In genomic region chr4:169108303-169108702, GRCh38 we compare ENCODE assay signal across 38 cellular contexts.
"Had no signal": no experiment of that assay in that cellular context is flagged by ENCODE, and none has a peak within 500 bp of the region (broad histone marks: within the 10 kb centered on the region; RNA-seq: fewer than 3 reads in every experiment).

No MANE protein-coding gene starts in this region.

- H3K9me3 ChIP-seq: ascending aorta had no signal

- H3K27me3 ChIP-seq: ascending aorta had no signal

- H3K9me3 Mint-ChIP-seq: activated B cell treated with CpG ODN at 0.5 μM for 24 hours; activated CD4-positive, alpha-beta memory T cell treated with anti-CD3 and anti-CD28 coated beads for 36 hours; activated CD4-positive, alpha-beta T cell treated with anti-CD3 and anti-CD28 coated beads, Interleukin-2, amount 10 ng/mL, durations not matched to agents 24 days and 14 days; activated CD8-positive, alpha-beta T cell treated with anti-CD3 and anti-CD28 coated beads for 36 hours; activated naive CD4-positive, alpha-beta T cell treated with anti-CD3 and anti-CD28 coated beads for 36 hours; activated naive CD4-positive, alpha-beta T cell treated with anti-CD3 and anti-CD28 coated beads, Interleukin-2, amount 50 U/mL, for 72 hours; activated naive CD8-positive, alpha-beta T cell treated with anti-CD3 and anti-CD28 coated beads, Interleukin-2, amount 10 ng/mL, durations not matched to agents 7 days and 5 days; activated naive CD8-positive, alpha-beta T cell treated with anti-CD3 and anti-CD28 coated beads, Interleukin-2, amount 50 U/mL, for 24 hours; activated T-cell treated with anti-CD3 and anti-CD28 coated beads, Interleukin-2, amount 50 U/mL, for 4 hours; activated T-cell treated with anti-CD3 and anti-CD28 coated beads, Interleukin-2, amount 50 U/mL, for 72 hours; activated T-helper 1 cell treated with anti-CD3 and anti-CD28 coated beads, Interleukin-12 subunit alpha, Interleukin-12 subunit beta, Interleukin-2, Interleukin-4 antibody, amounts not matched to agents 30 ng/mL and 10 ng/mL and 1 ng/mL, durations not matched to agents 14 hours and 24 hours and 36 hours; activated T-helper 17 cell treated with anti-CD3 and anti-CD28 coated beads, Interleukin-2, amount 50 U/mL, for 72 hours; brain; central memory CD8-positive, alpha-beta T cell; T-helper 1 cell treated with Interleukin-12 subunit alpha and Interleukin-12 subunit beta and Interleukin-4 antibody, amounts not matched to agents 30 μg/mL and 1 μg/mL, for 36 hours; T-helper 2 cell treated with Interferon-gamma antibody and Interleukin-4, amounts not matched to agents 5 μg/mL and 100 μg/mL, for 36 hours had no signal

- H3K27ac ChIP-seq: ascending aorta, cardiac muscle cell had no signal

- H3K4me1 Mint-ChIP-seq: activated B cell treated with CpG ODN at 0.5 μM for 24 hours; activated CD4-positive, alpha-beta T cell treated with anti-CD3 and anti-CD28 coated beads, Interleukin-2, amount 10 ng/mL, durations not matched to agents 24 days and 14 days; activated naive CD8-positive, alpha-beta T cell treated with anti-CD3 and anti-CD28 coated beads, Interleukin-2, amount 10 ng/mL, durations not matched to agents 7 days and 5 days; activated naive CD8-positive, alpha-beta T cell treated with anti-CD3 and anti-CD28 coated beads, Interleukin-2, amount 50 U/mL, for 24 hours; activated T-helper 17 cell treated with anti-CD3 and anti-CD28 coated beads, Interleukin-2, amount 50 U/mL, for 72 hours; central memory CD8-positive, alpha-beta T cell had no signal

- H3K27ac Mint-ChIP-seq: activated B cell treated with CpG ODN at 0.5 μM for 24 hours; activated CD4-positive, alpha-beta memory T cell treated with anti-CD3 and anti-CD28 coated beads for 36 hours; activated CD4-positive, alpha-beta T cell treated with anti-CD3 and anti-CD28 coated beads, Interleukin-2, amount 10 ng/mL, durations not matched to agents 24 days and 14 days; activated CD8-positive, alpha-beta T cell treated with anti-CD3 and anti-CD28 coated beads for 36 hours; activated naive CD4-positive, alpha-beta T cell treated with anti-CD3 and anti-CD28 coated beads for 36 hours; activated naive CD4-positive, alpha-beta T cell treated with anti-CD3 and anti-CD28 coated beads, Interleukin-2, amount 50 U/mL, for 72 hours; activated naive CD8-positive, alpha-beta T cell treated with anti-CD3 and anti-CD28 coated beads, Interleukin-2, amount 10 ng/mL, durations not matched to agents 7 days and 5 days; activated naive CD8-positive, alpha-beta T cell treated with anti-CD3 and anti-CD28 coated beads, Interleukin-2, amount 50 U/mL, for 24 hours; activated T-cell treated with anti-CD3 and anti-CD28 coated beads, Interleukin-2, amount 50 U/mL, for 72 hours; activated T-helper 1 cell treated with anti-CD3 and anti-CD28 coated beads, Interleukin-12 subunit alpha, Interleukin-12 subunit beta, Interleukin-2, Interleukin-4 antibody, amounts not matched to agents 30 ng/mL and 10 ng/mL and 1 ng/mL, durations not matched to agents 14 hours and 24 hours and 36 hours; activated T-helper 17 cell treated with anti-CD3 and anti-CD28 coated beads, Interleukin-2, amount 50 U/mL, for 72 hours; T-helper 1 cell treated with Interleukin-12 subunit alpha and Interleukin-12 subunit beta and Interleukin-4 antibody, amounts not matched to agents 30 μg/mL and 1 μg/mL, for 36 hours; T-helper 2 cell treated with Interferon-gamma antibody and Interleukin-4, amounts not matched to agents 5 μg/mL and 100 μg/mL, for 36 hours had no signal

- FAIRE-seq: bronchial epithelial cell, TTC549 had no signal

- DNase-seq: activated B cell treated with CpG ODN at 0.5 μM for 24 hours; activated CD4-positive, alpha-beta memory T cell treated with anti-CD3 and anti-CD28 coated beads for 36 hours; activated CD4-positive, alpha-beta T cell treated with anti-CD3 and anti-CD28 coated beads for 4 hours; activated CD4-positive, alpha-beta T cell treated with anti-CD3 and anti-CD28 coated beads, Interleukin-2, amount 10 ng/mL, durations not matched to agents 24 days and 14 days; activated CD4-positive, alpha-beta T cell treated with anti-CD3 and anti-CD28 coated beads, Interleukin-2, amount 50 U/mL, for 1 hour; activated CD4-positive, alpha-beta T cell treated with anti-CD3 and anti-CD28 coated beads, Interleukin-2, amount 50 U/mL, for 4 hours; activated CD4-positive, CD25-positive, alpha-beta regulatory T cell treated with anti-CD3 and anti-CD28 coated beads, Interleukin-2, amount 50 U/mL, for 72 hours; activated CD8-positive, alpha-beta memory T cell treated with anti-CD3 and anti-CD28 coated beads, Interleukin-2, amount 50 U/mL, for 4 hours; activated CD8-positive, alpha-beta T cell treated with anti-CD3 and anti-CD28 coated beads for 36 hours; activated effector memory CD4-positive, alpha-beta T cell treated with anti-CD3 and anti-CD28 coated beads, Interleukin-2, amount 50 U/mL, for 16 hours; activated gamma-delta T cell treated with Interleukin-2 at 50 U/mL for 16 hours; activated naive CD4-positive, alpha-beta T cell; activated naive CD4-positive, alpha-beta T cell treated with anti-CD3 and anti-CD28 coated beads for 36 hours; activated naive CD4-positive, alpha-beta T cell treated with anti-CD3 and anti-CD28 coated beads, Interleukin-2, amount 50 U/mL, for 16 hours; activated naive CD8-positive, alpha-beta T cell treated with anti-CD3 and anti-CD28 coated beads, Interleukin-2, amount 10 ng/mL, durations not matched to agents 7 days and 5 days; activated naive CD8-positive, alpha-beta T cell treated with anti-CD3 and anti-CD28 coated beads, Interleukin-2, amount 50 U/mL, for 24 hours; activated T-cell treated with anti-CD3 and anti-CD28 coated beads for 4 hours; activated T-cell treated with anti-CD3 and anti-CD28 coated beads, Interleukin-2, amount 50 U/mL, for 1 hour; activated T-cell treated with anti-CD3 and anti-CD28 coated beads, Interleukin-2, amount 50 U/mL, for 4 hours; activated T-cell treated with anti-CD3 and anti-CD28 coated beads, Interleukin-2, amount 50 U/mL, for 72 hours; amygdala; anterior cingulate cortex; caudate nucleus; cerebellar nuclear complex; T-helper 1 cell; T-helper 2 cell; T-helper 9 cell had no signal

- H3K4me3 Mint-ChIP-seq: activated B cell treated with CpG ODN at 0.5 μM for 24 hours; activated CD4-positive, alpha-beta memory T cell treated with anti-CD3 and anti-CD28 coated beads for 36 hours; activated CD4-positive, alpha-beta T cell treated with anti-CD3 and anti-CD28 coated beads, Interleukin-2, amount 10 ng/mL, durations not matched to agents 24 days and 14 days; activated CD8-positive, alpha-beta T cell treated with anti-CD3 and anti-CD28 coated beads for 36 hours; activated naive CD4-positive, alpha-beta T cell treated with anti-CD3 and anti-CD28 coated beads for 36 hours; activated naive CD8-positive, alpha-beta T cell treated with anti-CD3 and anti-CD28 coated beads, Interleukin-2, amount 10 ng/mL, durations not matched to agents 7 days and 5 days; activated naive CD8-positive, alpha-beta T cell treated with anti-CD3 and anti-CD28 coated beads, Interleukin-2, amount 50 U/mL, for 24 hours; activated T-cell treated with anti-CD3 and anti-CD28 coated beads, Interleukin-2, amount 50 U/mL, for 4 hours; activated T-cell treated with anti-CD3 and anti-CD28 coated beads, Interleukin-2, amount 50 U/mL, for 72 hours; activated T-helper 1 cell treated with anti-CD3 and anti-CD28 coated beads, Interleukin-12 subunit alpha, Interleukin-12 subunit beta, Interleukin-2, Interleukin-4 antibody, amounts not matched to agents 30 ng/mL and 10 ng/mL and 1 ng/mL, durations not matched to agents 14 hours and 24 hours and 36 hours; activated T-helper 17 cell treated with anti-CD3 and anti-CD28 coated beads, Interleukin-2, amount 50 U/mL, for 72 hours; brain; central memory CD8-positive, alpha-beta T cell; T-helper 1 cell treated with Interleukin-12 subunit alpha and Interleukin-12 subunit beta and Interleukin-4 antibody, amounts not matched to agents 30 μg/mL and 1 μg/mL, for 36 hours; T-helper 2 cell treated with Interferon-gamma antibody and Interleukin-4, amounts not matched to agents 5 μg/mL and 100 μg/mL, for 36 hours had no signal

- ATAC-seq: activated CD8-positive, alpha-beta T cell treated with anti-CD3 and anti-CD28 coated beads for 36 hours; activated naive CD4-positive, alpha-beta T cell treated with anti-CD3 and anti-CD28 coated beads, Interleukin-2, amount 50 U/mL, for 72 hours; activated naive CD8-positive, alpha-beta T cell treated with anti-CD3 and anti-CD28 coated beads, Interleukin-2, amount 50 U/mL, for 24 hours; activated T-cell treated with anti-CD3 and anti-CD28 coated beads, Interleukin-2, amount 50 U/mL, for 4 hours; activated T-cell treated with anti-CD3 and anti-CD28 coated beads, Interleukin-2, amount 50 U/mL, for 72 hours; activated T-helper 17 cell treated with anti-CD3 and anti-CD28 coated beads, Interleukin-2, amount 50 U/mL, for 72 hours had no signal

- H3K27me3 Mint-ChIP-seq: activated B cell treated with CpG ODN at 0.5 μM for 24 hours, brain had no signal

- H3K4me3 ChIP-seq: ascending aorta, cardiac muscle cell had no signal

- H3K36me3 ChIP-seq: cardiac muscle cell had no signal

- H3K36me3 Mint-ChIP-seq: activated CD4-positive, alpha-beta memory T cell treated with anti-CD3 and anti-CD28 coated beads for 36 hours; activated naive CD4-positive, alpha-beta T cell treated with anti-CD3 and anti-CD28 coated beads, Interleukin-2, amount 50 U/mL, for 72 hours; activated naive CD8-positive, alpha-beta T cell treated with anti-CD3 and anti-CD28 coated beads, Interleukin-2, amount 10 ng/mL, durations not matched to agents 7 days and 5 days had no signal
